ENCODE assay signal across 15 cellular contexts in genomic region chr9:120845255-120845654, GRCh38. TPM values are rescaled to one million over a fixed set of nuclear protein-coding genes. Genes with fewer than 3 reads are reported as not detected.
DNase-seq lines count a peak whose midpoint lies in the region; ATAC-seq, FAIRE-seq and TF ChIP-seq lines count a peak whose summit lies in the region.
"Had no signal": no experiment of that assay in that cellular context is flagged by ENCODE, and none has a peak within 500 bp of the region (broad histone marks: within the 10 kb centered on the region; RNA-seq: fewer than 3 reads in every experiment).

No MANE protein-coding gene starts in this region.

- peak overlapping the region; percentile 99 for H3K4me3 Mint-ChIP-seq in T-helper 2 cell treated with Interferon-gamma antibody and Interleukin-4, amounts not matched to agents 5 μg/mL and 100 μg/mL, for 36 hours
- H3K4me3 Mint-ChIP-seq: activated B cell treated with CpG ODN at 0.5 μM for 24 hours had no signal

- TF ChIP-seq EP300 in K562 (IDR thresholded peaks at IDR 0.05; ENCODE audit: low read length), result no peak
- no peak for TF ChIP-seq EP300 in upper lobe of left lung (IDR thresholded peaks at IDR 0.05)

- H3K9me3 Mint-ChIP-seq in T-helper 2 cell treated with Interferon-gamma antibody and Interleukin-4, amounts not matched to agents 5 μg/mL and 100 μg/mL, for 36 hours, result no peaks in the 10 kb centered on the region
- H3K9me3 Mint-ChIP-seq: activated B cell treated with CpG ODN at 0.5 μM for 24 hours had no signal

- H3K9ac ChIP-seq in K562 (ENCODE audit: insufficient read depth in 1 of 2, low read depth in 2 of 2, low read length in 2 of 2) (no peak overlapping the region), kidney (ENCODE audit: low read length in 2 of 2) (no peak overlapping the region)

- H3K27me3 ChIP-seq in K562 (ENCODE audit: control insufficient read depth in 2 of 2, insufficient read depth in 2 of 2, low read length in 2 of 2), result no peaks in the 10 kb centered on the region
- no peaks in the 10 kb centered on the region for H3K27me3 ChIP-seq in upper lobe of left lung
- H3K27me3 ChIP-seq in right cardiac atrium (ENCODE audit: control insufficient read depth, insufficient read depth), result no peaks in the 10 kb centered on the region
- H3K27me3 ChIP-seq: body of pancreas, pancreas, SJCRH30 had no signal

- peaks cover 57% of the 10 kb centered on the region for H3K4me1 Mint-ChIP-seq in T-helper 2 cell treated with Interferon-gamma antibody and Interleukin-4, amounts not matched to agents 5 μg/mL and 100 μg/mL, for 36 hours (ENCODE audit: low read depth)

- no peak for TF ChIP-seq RAD21 in K562 (CRISPR knock-in tag; conservative IDR thresholded peaks at IDR 0.05 in 1 of 2, IDR thresholded peaks at IDR 0.05 in 1 of 2)

- peak overlapping the region; percentile 91 for H3K27ac Mint-ChIP-seq in T-helper 2 cell treated with Interferon-gamma antibody and Interleukin-4, amounts not matched to agents 5 μg/mL and 100 μg/mL, for 36 hours
- H3K27ac Mint-ChIP-seq: activated B cell treated with CpG ODN at 0.5 μM for 24 hours had no signal

- POLR2A ChIA-PET in K562 (lab: Yijun Ruan, JAX), result interaction anchor here (0.5 to 5.3 kb wide), 16 partner anchors 10 to 226 kb away, joined by 3 to 78 read pairs (median 7); partner anchors contain the start of gene FBXW2

- H3K36me3 ChIP-seq in KOPT-K1 (ENCODE audit: insufficient read depth, low read length) (peaks cover 60% of the 10 kb centered on the region), K562 (ENCODE audit: control insufficient read depth, insufficient read depth, low read length) (peaks cover 23% of the 10 kb centered on the region; the same call in 2 of the 3 replicates), kidney (ENCODE audit: control insufficient read depth in 1 of 2, insufficient read depth in 2 of 2, low read length in 2 of 2) (peaks cover 0 to 15% of the 10 kb centered on the region in 2 donors), upper lobe of left lung (peaks cover 0 to 11% (median 0%) of the 10 kb centered on the region in 4 donors)
- H3K36me3 ChIP-seq: pancreas had no signal

- peaks cover 47% of the 10 kb centered on the region for H3K79me2 ChIP-seq in K562 (ENCODE audit: control insufficient read depth, insufficient read depth, low read length)

- in situ Hi-C loops in K562 (cut with MboI), result no loop called here

- peak overlapping the region; percentile 39 for H3K27ac ChIP-seq in KOPT-K1 (ENCODE audit: low read depth, low read length, poor library complexity, severe bottlenecking)
- H3K27ac ChIP-seq in K562 (ENCODE audit: extremely low read depth, low read depth, low read length), result no peak overlapping the region
- no peak overlapping the region for H3K27ac ChIP-seq in kidney (ENCODE audit: low read depth in 2 of 2, low read length in 2 of 2)
- no peak overlapping the region for H3K27ac ChIP-seq in upper lobe of left lung
- no peak overlapping the region for H3K27ac ChIP-seq in right cardiac atrium (ENCODE audit: low read length)
- H3K27ac ChIP-seq: body of pancreas, pancreas, SJCRH30 had no signal

- no peak overlapping the region for H2AFZ ChIP-seq in K562 (ENCODE audit: low read depth, low read length)

- no TSS peak for BruUV-seq in K562 (replicated peaks; lab: Mats Ljungman, UMichigan)

- CTCF ChIA-PET in K562 (lab: Yijun Ruan, JAX; ENCODE audit: low intra/inter-chr PET ratio), result no interaction called here

- peak; percentile 60 for DNase-seq in T-helper 2 cell treated with Interferon-gamma antibody and Interleukin-4, amounts not matched to agents 5 μg/mL and 100 μg/mL, for 36 hours (ENCODE audit: low spot score)
- DNase-seq in K562 (ENCODE audit: extremely low read depth in 1 of 4, low spot score in 3 of 4) (peak in 1 of 4 experiments; percentile 63), kidney (no peak), upper lobe of left lung (no peak), right cardiac atrium (no peak), H4 (ENCODE audit: low spot score) (no peak)
- peak; percentile 44 for DNase-seq in stimulated activated CD4-positive, alpha-beta T cell treated with anti-CD3 and anti-CD28 coated beads, Interleukin-2, amount 100 ng/mL, for 4 hours (ENCODE audit: low read depth)
- DNase-seq: activated B cell treated with CpG ODN at 0.5 μM for 24 hours, body of pancreas, COR-L47, NCI-H1105 treated with DMSO at 0.1 percent for 48 hours, NCI-H748 treated with DMSO at 0.1 percent for 48 hours, pancreas, SJCRH30 had no signal

- H3K27me3 Mint-ChIP-seq in T-helper 2 cell treated with Interferon-gamma antibody and Interleukin-4, amounts not matched to agents 5 μg/mL and 100 μg/mL, for 36 hours (ENCODE audit: low read depth), result no peaks in the 10 kb centered on the region
- H3K27me3 Mint-ChIP-seq: activated B cell treated with CpG ODN at 0.5 μM for 24 hours had no signal

- no peak overlapping the region for H3K4me2 ChIP-seq in K562 (ENCODE audit: insufficient read depth, low read length)

- intact Hi-C loops in K562 (cut with micrococcal nuclease) (no loop called here), kidney (cut with DNase I) (no loop called here), right cardiac atrium (cut with DNase I) (no loop called here)

- no peak for TF ChIP-seq CTCF in K562 (IDR thresholded peaks at IDR 0.05 in 2 of 3, conservative IDR thresholded peaks at IDR 0.05 in 1 of 3; ENCODE audit: insufficient read depth in 2 of 3, low read depth in 1 of 3, low read length in 3 of 3)
- no peak for TF ChIP-seq CTCF in kidney (IDR thresholded peaks at IDR 0.05; ENCODE audit: borderline replicate concordance, extremely low read depth, insufficient read depth)
- TF ChIP-seq CTCF in upper lobe of left lung (IDR thresholded peaks at IDR 0.05), result no peak

- H3K36me3 Mint-ChIP-seq in T-helper 2 cell treated with Interferon-gamma antibody and Interleukin-4, amounts not matched to agents 5 μg/mL and 100 μg/mL, for 36 hours (ENCODE audit: low read depth), result peaks cover 51% of the 10 kb centered on the region

- FAIRE-seq in K562 (lab: Jason Lieb, UNC), result no peak
- no peak for FAIRE-seq in kidney (lab: Jason Lieb, UNC)
- FAIRE-seq: pancreas had no signal

- no peaks in the 10 kb centered on the region for H4K20me1 ChIP-seq in K562 (replicated peaks; ENCODE audit: control insufficient read depth, insufficient read depth, low read length)

- H3K9me3 ChIP-seq in KOPT-K1 (ENCODE audit: insufficient read depth, low read length, poor library complexity, severe bottlenecking), result no peaks in the 10 kb centered on the region
- H3K9me3 ChIP-seq in K562 (replicated peaks; ENCODE audit: control insufficient read depth, insufficient read depth, low read depth, low read length), result no peaks in the 10 kb centered on the region
- H3K9me3 ChIP-seq in kidney (ENCODE audit: control insufficient read depth in 1 of 2, low read length in 2 of 2), result no peaks in the 10 kb centered on the region
- no peaks in the 10 kb centered on the region for H3K9me3 ChIP-seq in upper lobe of left lung
- no peaks in the 10 kb centered on the region for H3K9me3 ChIP-seq in right cardiac atrium (ENCODE audit: control insufficient read depth, low read length)
- H3K9me3 ChIP-seq: body of pancreas, pancreas, SJCRH30 had no signal

- peaks cover 20 to 38% of the 10 kb centered on the region in 2 experiments; a peak in 4 of 5 replicates for H3K4me1 ChIP-seq in K562 (replicated peaks in 1 of 2; ENCODE audit: control insufficient read depth in 2 of 2, insufficient read depth in 2 of 2, low read length in 2 of 2)
- peaks cover 14 to 15% of the 10 kb centered on the region in 2 donors for H3K4me1 ChIP-seq in kidney (ENCODE audit: control insufficient read depth in 1 of 2, insufficient read depth in 1 of 2, low read depth in 1 of 2, low read length in 2 of 2)
- H3K4me1 ChIP-seq in upper lobe of left lung, result peaks cover 16 to 28% (median 18%) of the 10 kb centered on the region in 4 donors
- H3K4me1 ChIP-seq in right cardiac atrium (ENCODE audit: control insufficient read depth, insufficient read depth, low read length), result peaks cover 10% of the 10 kb centered on the region
- H3K4me1 ChIP-seq: SJCRH30 had no signal

- ATAC-seq in K562 (no peak), upper lobe of left lung (ENCODE audit: low FRiP score in 2 of 2) (no peak), right cardiac atrium (no peak)
- ATAC-seq: body of pancreas, pancreas had no signal

- H3K4me3 ChIP-seq in K562 (no peak overlapping the region), kidney (ENCODE audit: low read length in 2 of 2) (no peak overlapping the region), upper lobe of left lung (no peak overlapping the region), right cardiac atrium (ENCODE audit: low read length) (no peak overlapping the region)
- H3K4me3 ChIP-seq: body of pancreas, pancreas, SJCRH30 had no signal

- H3K9me1 ChIP-seq in K562 (ENCODE audit: control insufficient read depth, insufficient read depth, low read length), result no peaks in the 10 kb centered on the region

- TF ChIP-seq POLR2A in K562 (conservative IDR thresholded peaks at IDR 0.05) (no peak), upper lobe of left lung (IDR thresholded peaks at IDR 0.05) (no peak)

RNA-seq across cellular contexts. Expression of gene PSMD5, which starts 2.5 kb away (rescaled TPM):
- 59.3 and 197 TPM in 2 replicates for total RNA-seq in K562 (2011; cell fraction: chromatin; rRNA removed; ENCODE audit: low replicate concordance)
- total RNA-seq in K562 (2011; cell fraction: nucleolus; rRNA removed), result 30.2 and 45.4 TPM in 2 replicates
- 90.6 and 121 TPM in 2 replicates for total RNA-seq in K562 (2011; cell fraction: nucleoplasm; rRNA removed)
- total RNA-seq in K562 (2014; rRNA removed) (51.0 and 55.3 TPM in 2 replicates), K562 (2014; rRNA removed; fragmentation: Illumina TruSeq; extraction: Trizol) (76.3 and 83.0 TPM in 2 replicates), K562 (2015; rRNA removed; fragmentation: Illumina TruSeq; extraction: Trizol) (65.1 and 72.5 TPM in 2 replicates), K562 (2021) (136 and 148 TPM in 2 replicates), kidney (38.3 TPM), upper lobe of left lung (10 to 100 TPM; 11.4 to 56.8 (median 40.1) TPM), right cardiac atrium (10 to 100 TPM; 16.6 to 26.0 (median 22.7) TPM)
- polyA plus RNA-seq in K562 (2011; rRNA removed) (107 and 148 TPM in 2 replicates), K562 (2014; fragmentation: Illumina TruSeq; extraction: Trizol) (90.1 and 114 TPM in 2 replicates), K562 (2014; fragmentation: Nextera tagmentation; extraction: Ambion mirVana) (10 to 100 TPM; 46.4 to 60.9 TPM), K562 (2014; rRNA removed) (89.4 and 95.6 TPM in 2 replicates), kidney (ENCODE audit: insufficient read depth, low read depth, low replicate concordance) (17.1 TPM), right cardiac atrium (8.7 TPM)
- 39.0 and 70.9 TPM in 2 replicates for polyA plus RNA-seq in K562 (2011; cell fraction: cytosol; rRNA removed)
- polyA plus RNA-seq in K562 (2011; cell fraction: nucleus; rRNA removed), result 34.5 and 37.0 TPM in 2 replicates
- polyA plus RNA-seq in K562 (2012), result 54.7 and 61.5 TPM in 2 replicates
- 115 and 116 TPM in 2 replicates for polyA minus RNA-seq in K562 (2011; rRNA and poly(A)+ RNA removed)
- polyA minus RNA-seq in K562 (2011; cell fraction: cytosol; rRNA and poly(A)+ RNA removed), result 48.7 and 58.2 TPM in 2 replicates
- 28.4 and 53.9 TPM in 2 replicates for polyA minus RNA-seq in K562 (2011; cell fraction: nucleus; rRNA and poly(A)+ RNA removed)
- 26.0 and 31.9 TPM in 2 replicates for total RNA-seq in H4 (2014; rRNA removed; shearing (Covaris generic))

RNA-seq across cellular contexts. Expression of gene PHF19, which starts 31.7 kb away (rescaled TPM):
- 622 and 1,187 TPM in 2 replicates for total RNA-seq in K562 (2011; cell fraction: chromatin; rRNA removed; ENCODE audit: low replicate concordance)
- 570 and 625 TPM in 2 replicates for total RNA-seq in K562 (2011; cell fraction: nucleolus; rRNA removed)
- total RNA-seq in K562 (2011; cell fraction: nucleoplasm; rRNA removed), result 592 and 663 TPM in 2 replicates
- 255 and 312 TPM in 2 replicates for total RNA-seq in K562 (2014; rRNA removed)
- 191 and 211 TPM in 2 replicates for total RNA-seq in K562 (2014; rRNA removed; fragmentation: Illumina TruSeq; extraction: Trizol)
- 240 and 241 TPM in 2 replicates for total RNA-seq in K562 (2015; rRNA removed; fragmentation: Illumina TruSeq; extraction: Trizol)
- total RNA-seq in K562 (2021), result 372 and 373 TPM in 2 replicates
- 403 and 414 TPM in 2 replicates for polyA plus RNA-seq in K562 (2011; rRNA removed)
- polyA plus RNA-seq in K562 (2011; cell fraction: cytosol; rRNA removed), result 475 and 721 TPM in 2 replicates
- polyA plus RNA-seq in K562 (2011; cell fraction: nucleus; rRNA removed), result 1,109 and 1,436 TPM in 2 replicates
- polyA plus RNA-seq in K562 (2012), result 275 and 342 TPM in 2 replicates
- polyA plus RNA-seq in K562 (2014; fragmentation: Illumina TruSeq; extraction: Trizol), result 292 and 365 TPM in 2 replicates
- polyA plus RNA-seq in K562 (2014; fragmentation: Nextera tagmentation; extraction: Ambion mirVana), result 100 to 1,000 TPM in 1 of 2 experiments, 10 to 100 TPM in 1; 95.8 to 140 TPM
- polyA plus RNA-seq in K562 (2014; rRNA removed), result 312 TPM in 2 replicates
- 333 and 440 TPM in 2 replicates for polyA minus RNA-seq in K562 (2011; rRNA and poly(A)+ RNA removed)
- 286 and 300 TPM in 2 replicates for polyA minus RNA-seq in K562 (2011; cell fraction: cytosol; rRNA and poly(A)+ RNA removed)
- polyA minus RNA-seq in K562 (2011; cell fraction: nucleus; rRNA and poly(A)+ RNA removed), result 297 and 330 TPM in 2 replicates
- total RNA-seq in kidney, result 17.4 TPM
- polyA plus RNA-seq in kidney (ENCODE audit: insufficient read depth, low read depth, low replicate concordance), result 6.9 TPM
- 10 to 100 TPM in 5 of 6 donors, 1 to 10 TPM in 1; 8.0 to 42.4 (median 19.2) TPM for total RNA-seq in upper lobe of left lung
- total RNA-seq in right cardiac atrium, result 10 to 100 TPM; 16.0 to 21.3 (median 19.7) TPM
- 16.2 TPM for polyA plus RNA-seq in right cardiac atrium
- 52.7 and 66.6 TPM in 2 replicates for total RNA-seq in H4 (2014; rRNA removed; shearing (Covaris generic))

RNA-seq across cellular contexts. Expression of gene FBXW2, which starts 52.0 kb away (rescaled TPM):
- 68.9 and 132 TPM in 2 replicates for total RNA-seq in K562 (2011; cell fraction: chromatin; rRNA removed; ENCODE audit: low replicate concordance)
- 44.0 and 45.8 TPM in 2 replicates for total RNA-seq in K562 (2011; cell fraction: nucleolus; rRNA removed)
- 87.5 and 126 TPM in 2 replicates for total RNA-seq in K562 (2011; cell fraction: nucleoplasm; rRNA removed)
- 24.5 and 26.8 TPM in 2 replicates for total RNA-seq in K562 (2014; rRNA removed)
- 31.3 and 35.6 TPM in 2 replicates for total RNA-seq in K562 (2014; rRNA removed; fragmentation: Illumina TruSeq; extraction: Trizol)
- 27.6 and 28.1 TPM in 2 replicates for total RNA-seq in K562 (2015; rRNA removed; fragmentation: Illumina TruSeq; extraction: Trizol)
- total RNA-seq in K562 (2021), result 46.7 and 50.0 TPM in 2 replicates
- 50.2 and 57.8 TPM in 2 replicates for polyA plus RNA-seq in K562 (2011; rRNA removed)
- 24.2 and 45.4 TPM in 2 replicates for polyA plus RNA-seq in K562 (2011; cell fraction: cytosol; rRNA removed)
- polyA plus RNA-seq in K562 (2011; cell fraction: nucleus; rRNA removed), result 52.8 and 54.2 TPM in 2 replicates
- polyA plus RNA-seq in K562 (2012), result 14.4 and 22.9 TPM in 2 replicates
- polyA plus RNA-seq in K562 (2014; fragmentation: Illumina TruSeq; extraction: Trizol), result 28.0 and 29.9 TPM in 2 replicates
- polyA plus RNA-seq in K562 (2014; fragmentation: Nextera tagmentation; extraction: Ambion mirVana), result 1 to 10 TPM; 2.5 to 2.9 TPM
- polyA plus RNA-seq in K562 (2014; rRNA removed), result 40.6 and 46.9 TPM in 2 replicates
- 72.2 and 86.8 TPM in 2 replicates for polyA minus RNA-seq in K562 (2011; rRNA and poly(A)+ RNA removed)
- polyA minus RNA-seq in K562 (2011; cell fraction: cytosol; rRNA and poly(A)+ RNA removed), result 17.1 and 20.9 TPM in 2 replicates
- polyA minus RNA-seq in K562 (2011; cell fraction: nucleus; rRNA and poly(A)+ RNA removed), result 35.3 and 73.3 TPM in 2 replicates
- 67.8 TPM for total RNA-seq in kidney
- polyA plus RNA-seq in kidney (ENCODE audit: insufficient read depth, low read depth, low replicate concordance), result 13.8 TPM
- 100 to 1,000 TPM in 1 of 6 donors, 10 to 100 TPM in 5; 42.2 to 149 (median 79.7) TPM for total RNA-seq in upper lobe of left lung
- 10 to 100 TPM; 44.5 to 52.5 (median 47.3) TPM for total RNA-seq in right cardiac atrium
- polyA plus RNA-seq in right cardiac atrium, result 13.9 TPM
- 10.4 and 14.1 TPM in 2 replicates for total RNA-seq in H4 (2014; rRNA removed; shearing (Covaris generic))

Comparison
In these comparisons a context has a peak if more than half of its experiments do, and no peak if none do; other contexts are left out.
1. DNase-seq: peak in T-helper 2 cell treated with Interferon-gamma antibody and Interleukin-4, amounts not matched to agents 5 μg/mL and 100 μg/mL, for 36 hours (single experiment) and stimulated activated CD4-positive, alpha-beta T cell treated with anti-CD3 and anti-CD28 coated beads, Interleukin-2, amount 100 ng/mL, for 4 hours (single experiment); none in kidney (single experiment), upper lobe of left lung (0 of 2), right cardiac atrium (0 of 3) and H4 (single experiment).